Comparison of ENCODE assay signal across 11 cellular contexts in genomic region chr10:60299961-60300883, GRCh38.
DNase-seq lines count a peak whose midpoint lies in the region; ATAC-seq and TF ChIP-seq lines count a peak whose summit lies in the region.
"Had no signal": no experiment of that assay in that cellular context is flagged by ENCODE, and none has a peak within 500 bp of the region (broad histone marks: within the 10 kb centered on the region; RNA-seq: fewer than 3 reads in every experiment).

No MANE protein-coding gene starts in this region.

- H3K36me3 Mint-ChIP-seq in WTC11, result no peaks in the 10 kb centered on the region
- no peaks in the 10 kb centered on the region for H3K36me3 Mint-ChIP-seq in osteocyte (ENCODE audit: unreplicated experiment)

- H3K9me3 ChIP-seq in tibial artery, result no peaks in the 10 kb centered on the region

- H3K27ac ChIP-seq in tibial artery, result peak overlapping the region in 1 of 2 donors; percentile 42
- H3K27ac ChIP-seq: BLaER1 treated with 17β-estradiol and CSF1 and Interleukin-3, amounts not matched to agents 10 nM and 100 nM had no signal

- intact Hi-C loops in left cardiac atrium (cut with DNase I), result no loop called here
- intact Hi-C loops in tibial artery (cut with DNase I; ENCODE audit: low total_unique reads), result no loop called here

- H3K27me3 ChIP-seq in tibial artery, result no peaks in the 10 kb centered on the region
- H3K27me3 ChIP-seq: BLaER1 treated with 17β-estradiol and CSF1 and Interleukin-3, amounts not matched to agents 10 nM and 100 nM had no signal

- POLR2A ChIA-PET in WTC11 (lab: Charles Lee), result no interaction called here

- TF ChIP-seq CTCF in WTC11 (IDR thresholded peaks at IDR 0.05), result no peak
- no peak for TF ChIP-seq CTCF in osteocyte (IDR thresholded peaks at IDR 0.05)
- TF ChIP-seq CTCF in GM13976 (IDR thresholded peaks at IDR 0.05; ENCODE audit: borderline replicate concordance, control extremely low read depth, extremely low read depth, insufficient read depth, missing control alignments), result no peak
- no peak for TF ChIP-seq CTCF in tibial artery (IDR thresholded peaks at IDR 0.05)

- in situ Hi-C loops in GM13976 (cut with MboI; ENCODE audit: low sequenced_read_pairs, unreplicated experiment), result no loop called here

- H3K9me3 Mint-ChIP-seq in WTC11 (no peaks in the 10 kb centered on the region), osteocyte (ENCODE audit: unreplicated experiment) (peaks cover 8% of the 10 kb centered on the region)
- H3K9me3 Mint-ChIP-seq: stimulated activated naive CD8-positive, alpha-beta T cell treated with anti-CD3 and anti-CD28 coated beads, Interleukin-15, Interleukin-2, amounts not matched to agents 100 ng/mL and 50 ng/mL, for 24 hours had no signal

- no peaks in the 10 kb centered on the region for H3K36me3 ChIP-seq in tibial artery
- H3K36me3 ChIP-seq: BLaER1 treated with 17β-estradiol and CSF1 and Interleukin-3, amounts not matched to agents 10 nM and 100 nM had no signal

- no peaks in the 10 kb centered on the region for H3K4me1 ChIP-seq in tibial artery
- H3K4me1 ChIP-seq: BLaER1 treated with 17β-estradiol and CSF1 and Interleukin-3, amounts not matched to agents 10 nM and 100 nM had no signal

- no peaks in the 10 kb centered on the region for H3K27me3 Mint-ChIP-seq in WTC11 (ENCODE audit: low read depth)
- no peaks in the 10 kb centered on the region for H3K27me3 Mint-ChIP-seq in osteocyte (ENCODE audit: unreplicated experiment)
- H3K27me3 Mint-ChIP-seq: stimulated activated naive CD8-positive, alpha-beta T cell treated with anti-CD3 and anti-CD28 coated beads, Interleukin-15, Interleukin-2, amounts not matched to agents 100 ng/mL and 50 ng/mL, for 24 hours had no signal

- peak; percentile 80 for DNase-seq in Daoy (ENCODE audit: low read depth)
- DNase-seq in WTC11 (ENCODE audit: low spot score), result peak; percentile 15
- peak; percentile 37 for DNase-seq in left cardiac atrium
- no peak for DNase-seq in osteocyte (ENCODE audit: extremely low spot score, unreplicated experiment)
- DNase-seq in GM13976 (ENCODE audit: low spot score), result no peak
- DNase-seq in tibial artery, result no peak
- DNase-seq: stimulated activated CD4-positive, alpha-beta T cell treated with anti-CD3 and anti-CD28 coated beads, Interleukin-12 subunit alpha, Interleukin-12 subunit beta, amount 100 ng/mL, for 4 hours had no signal

- peaks cover 15% of the 10 kb centered on the region for H3K4me1 Mint-ChIP-seq in WTC11
- H3K4me1 Mint-ChIP-seq in osteocyte (ENCODE audit: unreplicated experiment), result peaks cover 17% of the 10 kb centered on the region

- CTCF ChIA-PET in WTC11 (lab: Charles Lee), result interaction anchor here (0.6 to 1.4 kb wide), 4 partner anchors 9 to 89 kb away, joined by 3 to 6 read pairs (median 4); partner anchors contain the start of gene ANK3

- peak overlapping the region; percentile 92 for H3K27ac Mint-ChIP-seq in WTC11
- peak overlapping the region; percentile 58 for H3K27ac Mint-ChIP-seq in osteocyte (ENCODE audit: unreplicated experiment)
- H3K27ac Mint-ChIP-seq: stimulated activated naive CD8-positive, alpha-beta T cell treated with anti-CD3 and anti-CD28 coated beads, Interleukin-15, Interleukin-2, amounts not matched to agents 100 ng/mL and 50 ng/mL, for 24 hours had no signal

- ATAC-seq in WTC11 (peak; percentile 90), left cardiac atrium (peak; percentile 88 to 91), GM21825 (IDR thresholded peaks at IDR 0.05; ENCODE audit: unreplicated experiment) (no peak), GM19023 (IDR thresholded peaks at IDR 0.05; ENCODE audit: unreplicated experiment) (no peak)

- H3K4me3 Mint-ChIP-seq in WTC11 (no peak overlapping the region), osteocyte (ENCODE audit: unreplicated experiment) (no peak overlapping the region)
- H3K4me3 Mint-ChIP-seq: stimulated activated naive CD8-positive, alpha-beta T cell treated with anti-CD3 and anti-CD28 coated beads, Interleukin-15, Interleukin-2, amounts not matched to agents 100 ng/mL and 50 ng/mL, for 24 hours had no signal

- peak overlapping the region in 1 of 2 donors; percentile 31 for H3K4me3 ChIP-seq in tibial artery
- H3K4me3 ChIP-seq: BLaER1 treated with 17β-estradiol and CSF1 and Interleukin-3, amounts not matched to agents 10 nM and 100 nM had no signal

TF ChIP-seq in WTC11, 78 proteins besides CTCF, POLR2A, EP300 and RAD21:
- TF ChIP-seq ZNF263 (CRISPR knock-in tag; IDR thresholded peaks at IDR 0.05; ENCODE audit: low read depth), result no peak
- no peak for TF ChIP-seq NFATC4 (CRISPR knock-in tag; IDR thresholded peaks at IDR 0.05)
- TF ChIP-seq SOX15 (CRISPR knock-in tag; IDR thresholded peaks at IDR 0.05), result no peak
- no peak for TF ChIP-seq SP1 (CRISPR knock-in tag; conservative IDR thresholded peaks at IDR 0.05)
- no peak for TF ChIP-seq HMGA2 (CRISPR knock-in tag; IDR thresholded peaks at IDR 0.05)
- TF ChIP-seq ZNF396 (CRISPR knock-in tag; IDR thresholded peaks at IDR 0.05; ENCODE audit: borderline replicate concordance), result no peak
- TF ChIP-seq E2F5 (CRISPR knock-in tag; IDR thresholded peaks at IDR 0.05), result no peak
- TF ChIP-seq MLX (CRISPR knock-in tag; IDR thresholded peaks at IDR 0.05), result no peak
- no peak for TF ChIP-seq ZNF671 (CRISPR knock-in tag; IDR thresholded peaks at IDR 0.05)
- TF ChIP-seq FOXJ3 (CRISPR knock-in tag; IDR thresholded peaks at IDR 0.05; ENCODE audit: borderline replicate concordance), result no peak
- TF ChIP-seq CREB1 (CRISPR knock-in tag; IDR thresholded peaks at IDR 0.05), result no peak
- no peak for TF ChIP-seq ATF1 (CRISPR knock-in tag; IDR thresholded peaks at IDR 0.05)
- no peak for TF ChIP-seq ZBTB21 (CRISPR knock-in tag; IDR thresholded peaks at IDR 0.05; ENCODE audit: borderline replicate concordance)
- TF ChIP-seq ZNF138 (CRISPR knock-in tag; conservative IDR thresholded peaks at IDR 0.05), result no peak
- no peak for TF ChIP-seq CREM (CRISPR knock-in tag; IDR thresholded peaks at IDR 0.05)
- TF ChIP-seq ATF2 (CRISPR knock-in tag; IDR thresholded peaks at IDR 0.05; ENCODE audit: borderline replicate concordance, low read depth), result no peak
- TF ChIP-seq E2F4 (CRISPR knock-in tag; IDR thresholded peaks at IDR 0.05; ENCODE audit: borderline replicate concordance, low read depth), result no peak
- TF ChIP-seq SMAD3 (CRISPR knock-in tag; IDR thresholded peaks at IDR 0.05; ENCODE audit: borderline replicate concordance), result no peak
- TF ChIP-seq PRRX2 (CRISPR knock-in tag; IDR thresholded peaks at IDR 0.05), result no peak
- TF ChIP-seq GABPB1 (CRISPR knock-in tag; IDR thresholded peaks at IDR 0.05), result no peak

Comparison
In these comparisons a context has a peak if more than half of its experiments do, and no peak if none do; other contexts are left out.
1. DNase-seq: peak in Daoy (single experiment), WTC11 (single experiment) and left cardiac atrium (single experiment); none in osteocyte (single experiment), GM13976 (single experiment) and tibial artery (0 of 2).
2. ATAC-seq: peak in WTC11 (single experiment) and left cardiac atrium (2 of 2); none in GM21825 (single experiment) and GM19023 (single experiment).